Comparison of ENCODE assay signal across 19 cellular contexts in the genomic region with DNA sequence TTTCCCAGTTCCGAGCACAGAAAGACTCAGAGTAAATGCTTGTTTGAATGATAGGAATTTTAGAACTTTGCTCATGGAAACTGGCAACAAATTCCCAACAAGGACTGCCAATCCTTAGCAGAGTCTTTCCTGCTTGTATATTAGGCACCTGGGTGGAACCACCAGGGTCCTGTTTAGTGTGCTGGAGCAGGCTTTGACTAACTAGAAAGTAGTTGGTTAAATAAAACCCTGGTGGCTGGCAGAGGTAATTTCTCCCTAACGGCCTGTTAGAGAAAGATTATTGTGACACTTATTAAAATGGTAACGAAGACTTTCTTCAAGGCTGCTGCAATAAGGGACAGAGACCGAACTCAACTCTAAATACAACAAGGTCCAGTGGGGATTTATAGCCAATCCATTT.
"Had no signal": no experiment of that assay in that cellular context is flagged by ENCODE, and none has a peak within 500 bp of the region (broad histone marks: within the 10 kb centered on the region; RNA-seq: fewer than 3 reads in every experiment).

No MANE protein-coding gene starts in this region.

- H3K36me3 ChIP-seq: heart left ventricle, tibial artery, uterus had no signal

- DNase-seq: activated CD4-positive, alpha-beta T cell treated with anti-CD3 and anti-CD28 coated beads for 1 hour; activated CD4-positive, alpha-beta T cell treated with anti-CD3 and anti-CD28 coated beads, Interleukin-2, amount 50 U/mL, for 48 hours; activated naive CD4-positive, alpha-beta T cell treated with anti-CD3 and anti-CD28 coated beads for 36 hours; activated naive CD8-positive, alpha-beta T cell treated with anti-CD3 and anti-CD28 coated beads, Interleukin-2, amount 50 U/mL, for 24 hours; activated T-cell treated with anti-CD3 and anti-CD28 coated beads, Interleukin-2, amount 50 U/mL, for 1 hour; aorta; cerebellar nuclear complex; effector memory CD8-positive, alpha-beta T cell; heart left ventricle; mammary epithelial cell; mucosa of descending colon; naive thymus-derived CD4-positive, alpha-beta T cell; nucleus accumbens; right cardiac atrium; small intestine; stimulated activated CD4-positive, alpha-beta T cell treated with anti-CD3 and anti-CD28 coated beads, Interleukin-4, amount 100 ng/mL, for 24 hours; stimulated activated naive CD4-positive, alpha-beta T cell; tibial artery; uterus had no signal

- H3K27me3 ChIP-seq: heart left ventricle, tibial artery, uterus had no signal

- ATAC-seq: activated naive CD8-positive, alpha-beta T cell treated with anti-CD3 and anti-CD28 coated beads, Interleukin-2, amount 50 U/mL, for 24 hours; effector memory CD8-positive, alpha-beta T cell; heart left ventricle; mucosa of descending colon; naive thymus-derived CD4-positive, alpha-beta T cell; right cardiac atrium had no signal

- H3K27ac ChIP-seq: heart left ventricle, tibial artery, uterus had no signal

- H3K9me3 ChIP-seq: heart left ventricle, mucosa of descending colon, tibial artery, uterus had no signal

- H3K4me1 ChIP-seq: heart left ventricle, tibial artery, uterus had no signal

- H3K4me3 ChIP-seq: heart left ventricle, mucosa of descending colon, tibial artery, uterus had no signal
